ENCODE assay signal across 21 cellular contexts in genomic region chr10:49614242-49615198, GRCh38. TPM values are rescaled to one million over a fixed set of nuclear protein-coding genes. Genes with fewer than 3 reads are reported as not detected.
DNase-seq lines count a peak whose midpoint lies in the region; ATAC-seq and TF ChIP-seq lines count a peak whose summit lies in the region.
"Had no signal": no experiment of that assay in that cellular context is flagged by ENCODE, and none has a peak within 500 bp of the region (broad histone marks: within the 10 kb centered on the region; RNA-seq: fewer than 3 reads in every experiment).

No MANE protein-coding gene starts in this region.

- CTCF ChIA-PET in activated CD8-positive, alpha-beta memory T cell treated with anti-CD3 and anti-CD28 coated beads, Interleukin-2, amount 10 ng/mL, durations not matched to agents 7 days and 5 days (lab: Charles Lee) = no interaction called here

- no peaks in the 10 kb centered on the region for H3K9me3 ChIP-seq in RWPE2 (ENCODE audit: severe bottlenecking)

- TF ChIP-seq CTCF in RWPE2 (IDR thresholded peaks at IDR 0.05; ENCODE audit: poor library complexity, severe bottlenecking) (no peak), type B pancreatic cell (conservative IDR thresholded peaks at IDR 0.05) (no peak), GM13976 (IDR thresholded peaks at IDR 0.05; ENCODE audit: borderline replicate concordance, control extremely low read depth, extremely low read depth, insufficient read depth, missing control alignments) (no peak)

- H3K4me3 Mint-ChIP-seq in activated CD8-positive, alpha-beta memory T cell treated with anti-CD3 and anti-CD28 coated beads, Interleukin-2, amount 10 ng/mL, durations not matched to agents 7 days and 5 days = no peak overlapping the region
- no peak overlapping the region for H3K4me3 Mint-ChIP-seq in type B pancreatic cell
- H3K4me3 Mint-ChIP-seq: activated CD8-positive, alpha-beta T cell treated with anti-CD3 and anti-CD28 coated beads, Interleukin-2, amount 10 ng/mL, durations not matched to agents 7 days and 5 days; activated T-helper 17 cell treated with anti-CD3 and anti-CD28 coated beads, Interleukin-2, amount 50 U/mL, for 72 hours had no signal

- H3K36me3 Mint-ChIP-seq in activated CD8-positive, alpha-beta memory T cell treated with anti-CD3 and anti-CD28 coated beads, Interleukin-2, amount 10 ng/mL, durations not matched to agents 7 days and 5 days = peaks cover 8% of the 10 kb centered on the region
- H3K36me3 Mint-ChIP-seq in type B pancreatic cell = peaks cover 7% of the 10 kb centered on the region

- peaks cover 60% of the 10 kb centered on the region for H3K27me3 ChIP-seq in RWPE2 (ENCODE audit: insufficient read depth, poor library complexity, severe bottlenecking)

- peaks cover 64% of the 10 kb centered on the region for H3K27me3 Mint-ChIP-seq in activated CD8-positive, alpha-beta memory T cell treated with anti-CD3 and anti-CD28 coated beads, Interleukin-2, amount 10 ng/mL, durations not matched to agents 7 days and 5 days
- H3K27me3 Mint-ChIP-seq in type B pancreatic cell = peaks cover 86% of the 10 kb centered on the region

- H3K4me1 Mint-ChIP-seq in activated CD8-positive, alpha-beta memory T cell treated with anti-CD3 and anti-CD28 coated beads, Interleukin-2, amount 10 ng/mL, durations not matched to agents 7 days and 5 days = peaks cover 2% of the 10 kb centered on the region
- H3K4me1 Mint-ChIP-seq in type B pancreatic cell (ENCODE audit: unreplicated experiment) = peaks cover 10% of the 10 kb centered on the region

- ATAC-seq in activated CD8-positive, alpha-beta memory T cell treated with anti-CD3 and anti-CD28 coated beads, Interleukin-2, amount 10 ng/mL, durations not matched to agents 7 days and 5 days = no peak
- no peak for ATAC-seq in RWPE2 (ENCODE audit: low read depth)
- ATAC-seq: activated CD8-positive, alpha-beta T cell treated with anti-CD3 and anti-CD28 coated beads, Interleukin-2, amount 10 ng/mL, durations not matched to agents 7 days and 5 days; HCT116 had no signal

- H3K9me3 Mint-ChIP-seq in activated CD8-positive, alpha-beta memory T cell treated with anti-CD3 and anti-CD28 coated beads, Interleukin-2, amount 10 ng/mL, durations not matched to agents 7 days and 5 days (ENCODE audit: low read depth) = peaks cover 5% of the 10 kb centered on the region
- H3K9me3 Mint-ChIP-seq in type B pancreatic cell = no peaks in the 10 kb centered on the region
- H3K9me3 Mint-ChIP-seq: activated T-helper 17 cell treated with anti-CD3 and anti-CD28 coated beads, Interleukin-2, amount 50 U/mL, for 72 hours had no signal

- peak; percentile 44 for DNase-seq in activated CD8-positive, alpha-beta memory T cell treated with anti-CD3 and anti-CD28 coated beads, Interleukin-2, amount 50 U/mL, for 48 hours
- no peak for DNase-seq in activated CD8-positive, alpha-beta memory T cell treated with anti-CD3 and anti-CD28 coated beads, Interleukin-2, amount 10 ng/mL, durations not matched to agents 7 days and 5 days
- DNase-seq in RWPE2 (ENCODE audit: low spot score) = peak; percentile 42
- peak; percentile 51 for DNase-seq in islet precursor cell
- DNase-seq in type B pancreatic cell (ENCODE audit: extremely low spot score, unreplicated experiment) = peak; percentile 55
- DNase-seq in G401 (ENCODE audit: low spot score) = no peak
- no peak for DNase-seq in NOMO-1 (lab: John Stamatoyannopoulos, UW; ENCODE audit: unreplicated experiment in 2 of 2)
- DNase-seq in GM13976 (ENCODE audit: low spot score) = no peak
- DNase-seq: activated CD8-positive, alpha-beta T cell treated with anti-CD3 and anti-CD28 coated beads, Interleukin-2, amount 10 ng/mL, durations not matched to agents 7 days and 5 days; amniotic stem cell; cerebellar nuclear complex; GF-D8; NCI-H1694; NCI-H510A treated with DMSO at 0.1 percent for 48 hours; stimulated activated CD4-positive, alpha-beta T cell treated with anti-CD3 and anti-CD28 coated beads, Interleukin-15, amount 100 ng/mL, for 24 hours; stomach had no signal

- no peak overlapping the region for H3K27ac ChIP-seq in RWPE2 (ENCODE audit: poor library complexity, severe bottlenecking)
- H3K27ac ChIP-seq: stomach had no signal

- H3K4me3 ChIP-seq in RWPE2 (ENCODE audit: severe bottlenecking) = no peak overlapping the region
- H3K4me3 ChIP-seq: stomach had no signal

- H3K36me3 ChIP-seq in RWPE2 (ENCODE audit: low read depth) = no peaks in the 10 kb centered on the region
- H3K36me3 ChIP-seq: stomach had no signal

- in situ Hi-C loops in G401 (cut with HindIII; ENCODE audit: low sequenced_read_pairs) = no loop called here
- in situ Hi-C loops in GM13976 (cut with MboI; ENCODE audit: low sequenced_read_pairs, unreplicated experiment) = no loop called here

- no peaks in the 10 kb centered on the region for H3K4me1 ChIP-seq in RWPE2 (ENCODE audit: insufficient read depth, poor library complexity, severe bottlenecking)

- no peak overlapping the region for H3K27ac Mint-ChIP-seq in activated CD8-positive, alpha-beta memory T cell treated with anti-CD3 and anti-CD28 coated beads, Interleukin-2, amount 10 ng/mL, durations not matched to agents 7 days and 5 days
- H3K27ac Mint-ChIP-seq in type B pancreatic cell = no peak overlapping the region
- H3K27ac Mint-ChIP-seq: activated CD8-positive, alpha-beta T cell treated with anti-CD3 and anti-CD28 coated beads, Interleukin-2, amount 10 ng/mL, durations not matched to agents 7 days and 5 days; activated T-helper 17 cell treated with anti-CD3 and anti-CD28 coated beads, Interleukin-2, amount 50 U/mL, for 72 hours had no signal

RNA-seq across cellular contexts. Expression of gene CHAT, which starts 0.7 kb away (rescaled TPM):
- not detected for total RNA-seq in activated CD8-positive, alpha-beta memory T cell treated with anti-CD3 and anti-CD28 coated beads, Interleukin-2, amount 10 ng/mL, durations not matched to agents 7 days and 5 days
- total RNA-seq in type B pancreatic cell (ENCODE audit: low replicate concordance) = 0.34 and 0.62 TPM in 2 replicates
- not detected in 2 replicates for total RNA-seq in G401 (2014; rRNA removed; shearing (Covaris generic))
- total RNA-seq: activated CD8-positive, alpha-beta T cell treated with anti-CD3 and anti-CD28 coated beads, Interleukin-2, amount 10 ng/mL, durations not matched to agents 7 days and 5 days; activated T-helper 17 cell treated with anti-CD3 and anti-CD28 coated beads, Interleukin-2, amount 50 U/mL, for 72 hours; lower leg skin; myocyte; pulmonary artery endothelial cell had no signal

RNA-seq across cellular contexts. Expression of gene SLC18A3, which starts 4.4 kb away (rescaled TPM):
- total RNA-seq in activated CD8-positive, alpha-beta memory T cell treated with anti-CD3 and anti-CD28 coated beads, Interleukin-2, amount 10 ng/mL, durations not matched to agents 7 days and 5 days = not detected
- total RNA-seq in type B pancreatic cell (ENCODE audit: low replicate concordance) = 1.6 and 6.2 TPM in 2 replicates
- not detected in 2 replicates for total RNA-seq in G401 (2014; rRNA removed; shearing (Covaris generic))
- total RNA-seq: activated CD8-positive, alpha-beta T cell treated with anti-CD3 and anti-CD28 coated beads, Interleukin-2, amount 10 ng/mL, durations not matched to agents 7 days and 5 days; activated T-helper 17 cell treated with anti-CD3 and anti-CD28 coated beads, Interleukin-2, amount 50 U/mL, for 72 hours; lower leg skin; myocyte; pulmonary artery endothelial cell had no signal

Comparison
In these comparisons a context has a peak if more than half of its experiments do, and no peak if none do; other contexts are left out.
1. DNase-seq: peak in activated CD8-positive, alpha-beta memory T cell treated with anti-CD3 and anti-CD28 coated beads, Interleukin-2, amount 50 U/mL, for 48 hours (single experiment), RWPE2 (single experiment), islet precursor cell (single experiment) and type B pancreatic cell (single experiment); none in activated CD8-positive, alpha-beta memory T cell treated with anti-CD3 and anti-CD28 coated beads, Interleukin-2, amount 10 ng/mL, durations not matched to agents 7 days and 5 days (single experiment), G401 (single experiment), NOMO-1 (0 of 2) and GM13976 (single experiment).